In the genomic region with DNA sequence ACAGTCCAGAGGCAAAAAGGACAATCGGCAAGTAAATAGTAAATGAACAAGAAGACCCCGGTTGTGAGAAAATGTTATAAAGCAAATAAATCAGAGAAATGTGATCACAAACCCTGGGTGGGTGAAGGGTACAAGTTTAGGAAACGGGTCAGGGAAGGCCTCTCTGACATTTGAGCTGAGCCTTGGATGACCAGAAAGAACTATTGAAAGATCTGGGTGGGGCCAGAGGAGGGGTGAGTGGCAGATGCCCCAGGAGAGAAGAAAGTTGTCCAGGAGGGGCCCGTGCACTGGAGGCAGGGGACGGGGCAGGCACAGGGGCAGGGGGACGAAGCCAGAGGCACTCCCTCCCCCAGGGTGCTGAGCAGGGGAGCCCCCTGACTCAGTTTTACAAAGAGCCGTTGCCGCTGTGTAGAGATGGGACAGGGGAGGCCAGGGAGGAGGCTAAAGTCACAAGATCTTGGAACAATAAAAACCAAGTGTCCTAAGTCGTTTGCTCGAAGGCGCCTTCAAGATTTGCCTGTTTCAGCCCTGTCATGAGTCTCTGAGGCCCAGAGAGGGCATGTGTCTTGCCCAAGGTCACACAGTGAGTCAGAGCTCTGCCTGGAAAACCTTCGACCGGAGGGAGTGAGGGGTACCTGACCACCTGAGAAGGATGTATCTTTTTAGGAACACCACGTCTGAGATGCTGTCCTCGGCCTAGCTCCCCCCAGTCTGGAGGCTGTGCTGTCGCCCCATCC, we compare ENCODE assay signal across 11 cellular contexts. TPM values are rescaled to one million over a fixed set of nuclear protein-coding genes. Genes with fewer than 3 reads are reported as not detected.
A peak's percentile ranks its signal among the peaks of the same experiment; 100 is the strongest.
DNase-seq lines count a peak whose midpoint lies in the region; ATAC-seq, FAIRE-seq and TF ChIP-seq lines count a peak whose summit lies in the region.
"Had no signal": no experiment of that assay in that cellular context is flagged by ENCODE, and none has a peak within 500 bp of the region (broad histone marks: within the 10 kb centered on the region; RNA-seq: fewer than 3 reads in every experiment).

No MANE protein-coding gene starts in this region.

- H3K9me3 ChIP-seq in AG04450 (ENCODE audit: control insufficient read depth, insufficient read depth, low read length) (no peaks in the 10 kb centered on the region), duodenal mucosa (ENCODE audit: control insufficient read depth in 1 of 2, low read length in 2 of 2) (no peaks in the 10 kb centered on the region), osteoblast (ENCODE audit: low read depth, low read length) (no peaks in the 10 kb centered on the region)
- H3K9me3 ChIP-seq: Caco-2 had no signal

- H3K27ac Mint-ChIP-seq in HFFc6, result peak overlapping the region; percentile 94

- no peaks in the 10 kb centered on the region for H3K27me3 Mint-ChIP-seq in HFFc6 (ENCODE audit: insufficient read depth)

- peaks cover 12 to 18% of the 10 kb centered on the region in 2 donors for H3K4me1 ChIP-seq in duodenal mucosa (ENCODE audit: control insufficient read depth in 1 of 2, insufficient read depth in 2 of 2, low read length in 2 of 2)
- H3K4me1 ChIP-seq in osteoblast (ENCODE audit: insufficient read depth, low read length), result peaks cover 33% of the 10 kb centered on the region

- no peak for ATAC-seq in HG03175 (IDR thresholded peaks at IDR 0.05; ENCODE audit: unreplicated experiment)
- no peak for ATAC-seq in GM21786 (IDR thresholded peaks at IDR 0.05; ENCODE audit: unreplicated experiment)

- FAIRE-seq in GM12891 (lab: Jason Lieb, UNC), result no peak
- FAIRE-seq: small intestine had no signal

- no peaks in the 10 kb centered on the region for H4K20me1 ChIP-seq in osteoblast (ENCODE audit: insufficient read depth, low read length)

- no peak overlapping the region for H2AFZ ChIP-seq in osteoblast (ENCODE audit: low read length)

- no peak overlapping the region for H3K4me2 ChIP-seq in osteoblast (ENCODE audit: insufficient read depth, low read length)

- peaks cover 1% of the 10 kb centered on the region; the same call in 1 of the 2 replicates for H3K36me3 Mint-ChIP-seq in HFFc6 (ENCODE audit: low read depth)

- no peaks in the 10 kb centered on the region for H3K36me3 ChIP-seq in duodenal mucosa (ENCODE audit: control insufficient read depth in 1 of 2, insufficient read depth in 2 of 2, low read length in 2 of 2)
- no peaks in the 10 kb centered on the region for H3K36me3 ChIP-seq in osteoblast (ENCODE audit: insufficient read depth, low read length)

- H3K27me3 ChIP-seq in AG04450 (ENCODE audit: control insufficient read depth, insufficient read depth, low read length) (no peaks in the 10 kb centered on the region), duodenal mucosa (ENCODE audit: control insufficient read depth in 1 of 2, insufficient read depth in 2 of 2, low read length in 2 of 2) (peaks cover 29 to 39% of the 10 kb centered on the region in 2 donors), osteoblast (ENCODE audit: insufficient read depth, low read length) (no peaks in the 10 kb centered on the region)

- TF ChIP-seq CTCF in AG04450 (IDR thresholded peaks at IDR 0.05; ENCODE audit: low read depth, low read length), result no peak
- TF ChIP-seq CTCF in HFFc6 (IDR thresholded peaks at IDR 0.05), result no peak
- TF ChIP-seq CTCF in osteoblast (IDR thresholded peaks at IDR 0.05; ENCODE audit: extremely low read depth, low read depth, low read length), result no peak

- CTCF ChIA-PET in AG04450 (lab: Charles Lee), result no interaction called here

- H3K4me3 ChIP-seq in AG04450 (ENCODE audit: low read depth, low read length) (no peak overlapping the region), duodenal mucosa (ENCODE audit: low read depth in 1 of 2, low read length in 2 of 2) (no peak overlapping the region), osteoblast (ENCODE audit: insufficient read depth, low read length) (no peak overlapping the region)

- H3K4me1 Mint-ChIP-seq in HFFc6 (ENCODE audit: low read depth), result peaks cover 39% of the 10 kb centered on the region

- no peak overlapping the region for H3K4me3 Mint-ChIP-seq in HFFc6

- no peak for TF ChIP-seq POLR2A in GM12891 (IDR thresholded peaks at IDR 0.05; ENCODE audit: low read depth, low read length)

- POLR2A ChIA-PET in AG04450 (lab: Yijun Ruan, JAX), result no interaction called here

- peaks cover 3% of the 10 kb centered on the region for H3K9me3 Mint-ChIP-seq in HFFc6

- no peak overlapping the region for H3K9ac ChIP-seq in duodenal mucosa (ENCODE audit: low read depth in 1 of 2, low read length in 2 of 2)

- H3K27ac ChIP-seq in AG04450 (ENCODE audit: low read depth, low read length) (peak overlapping the region; percentile 71), duodenal mucosa (ENCODE audit: low read depth, low read length) (peak overlapping the region; percentile 42), osteoblast (ENCODE audit: low read depth, low read length) (peak overlapping the region; percentile 68)

- no peaks in the 10 kb centered on the region for H3K79me2 ChIP-seq in osteoblast (ENCODE audit: insufficient read depth, low read length)

- DNase-seq in AG04450 (ENCODE audit: low read depth, low spot score) (no peak), HFFc6 (no peak), osteoblast (ENCODE audit: insufficient read length, low spot score, missing footprints) (no peak), A172 (ENCODE audit: low spot score) (no peak), GM12891 (ENCODE audit: insufficient read length, low spot score) (no peak)
- DNase-seq: Caco-2, NCI-H2171 treated with DMSO at 0.1 percent for 48 hours, small intestine had no signal

TF ChIP-seq in GM12891, 5 proteins besides CTCF, POLR2A, EP300 and RAD21:
- no peak for TF ChIP-seq PAX5 (IDR thresholded peaks at IDR 0.05; ENCODE audit: insufficient read depth, low read length, severe bottlenecking)

RNA-seq across cellular contexts. Expression of a gene that starts 10.8 kb away (rescaled TPM):
- 0.12 and 0.19 TPM in 2 replicates for polyA plus RNA-seq in AG04450 (2011; rRNA removed)
- polyA minus RNA-seq in AG04450 (2011; rRNA and poly(A)+ RNA removed), result 0.41 and 0.78 TPM in 2 replicates
- not detected for total RNA-seq in HFFc6 (2021; fragmentation: NEBNext Ultra II Directional; extraction: Animal tissue kit (Norgen Biotek cat#: 25700))
- total RNA-seq in osteoblast, result under 0.01 TPM in 1 of 2 replicates, not detected in the other
- 9.8 and 13.4 TPM in 2 replicates for total RNA-seq in A172 (2014; rRNA removed; shearing (Covaris generic))
- 1.1 TPM for polyA plus RNA-seq in GM12891 (2012; ENCODE audit: low read depth, missing spikeins)

Comparison
In these comparisons a context has a peak if more than half of its experiments do, and no peak if none do; other contexts are left out.
1. RNA of a gene that starts 10.8 kb away (total RNA-seq): 9.8 to 13.4 TPM in A172; not detected in HFFc6 and under 0.01 TPM in osteoblast; every median in the first group is over 10 times any median in the second.
2. Peak in every context shown above with its lines, with median percentiles within 50 percentile points of each other: H3K27ac ChIP-seq.